Comparison of ENCODE assay signal across 20 cellular contexts in the genomic region with DNA sequence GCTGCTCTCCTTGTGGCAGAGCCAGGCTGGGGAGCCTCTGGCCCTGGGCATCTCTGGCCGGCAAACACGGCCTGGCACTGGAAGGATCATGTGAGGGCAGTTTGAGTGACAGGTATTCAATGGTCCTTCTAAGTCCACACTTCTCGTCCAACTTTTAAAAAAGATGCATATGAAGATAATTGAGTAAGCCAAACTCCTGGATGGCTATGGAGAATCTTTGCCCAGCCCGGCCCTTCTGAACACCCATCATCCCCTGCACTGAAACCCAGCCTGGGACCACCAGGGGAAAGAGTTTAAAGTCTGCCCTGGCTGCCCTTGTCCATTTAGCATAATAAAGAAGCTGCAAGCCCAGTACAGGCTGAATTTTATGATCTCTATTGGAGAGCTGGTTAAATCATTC. TPM values are rescaled to one million over a fixed set of nuclear protein-coding genes. Genes with fewer than 3 reads are reported as not detected.
DNase-seq lines count a peak whose midpoint lies in the region; ATAC-seq, FAIRE-seq and TF ChIP-seq lines count a peak whose summit lies in the region.
"Had no signal": no experiment of that assay in that cellular context is flagged by ENCODE, and none has a peak within 500 bp of the region (broad histone marks: within the 10 kb centered on the region; RNA-seq: fewer than 3 reads in every experiment).

No MANE protein-coding gene starts in this region.

- no peak overlapping the region for H3K4me3 ChIP-seq in astrocyte (ENCODE audit: insufficient read depth, low read depth, low read length)
- H3K4me3 ChIP-seq in osteoblast (ENCODE audit: insufficient read depth, low read length), result no peak overlapping the region
- H3K4me3 ChIP-seq: BLaER1 treated with 17β-estradiol and CSF1 and Interleukin-3, amounts not matched to agents 10 nM and 100 nM; GM12878; HAP-1; K562 had no signal

- CTCF ChIA-PET in GM10248 (lab: Yijun Ruan, JAX), result no interaction called here

- H3K36me3 Mint-ChIP-seq in astrocyte (ENCODE audit: low read depth, unreplicated experiment), result no peaks in the 10 kb centered on the region
- H3K36me3 Mint-ChIP-seq: CD8-positive, alpha-beta memory T cell had no signal

- peaks cover 72% of the 10 kb centered on the region for H3K27me3 Mint-ChIP-seq in astrocyte (ENCODE audit: low read depth, unreplicated experiment)

- H3K4me1 Mint-ChIP-seq in astrocyte (ENCODE audit: low read depth, unreplicated experiment), result no peaks in the 10 kb centered on the region

- ATAC-seq in esophagus mucosa, result no peak
- no peak for ATAC-seq in HG03354 (IDR thresholded peaks at IDR 0.05; ENCODE audit: poor library complexity, severe bottlenecking, unreplicated experiment)
- ATAC-seq: GM12878, K562 had no signal

- H3K27me3 ChIP-seq in astrocyte (ENCODE audit: insufficient read depth, low read length), result peaks cover 76% of the 10 kb centered on the region
- peaks cover 74% of the 10 kb centered on the region for H3K27me3 ChIP-seq in osteoblast (ENCODE audit: insufficient read depth, low read length)

- H3K79me2 ChIP-seq in astrocyte (ENCODE audit: insufficient read depth, low read length) (no peaks in the 10 kb centered on the region), osteoblast (ENCODE audit: insufficient read depth, low read length) (no peaks in the 10 kb centered on the region)

- H3K9me3 Mint-ChIP-seq in astrocyte (ENCODE audit: unreplicated experiment), result peaks cover 8% of the 10 kb centered on the region

- H3K4me1 ChIP-seq in astrocyte (ENCODE audit: insufficient read depth, low read length) (peaks cover 2% of the 10 kb centered on the region), osteoblast (ENCODE audit: insufficient read depth, low read length) (no peaks in the 10 kb centered on the region)
- H3K4me1 ChIP-seq: BLaER1 treated with 17β-estradiol and CSF1 and Interleukin-3, amounts not matched to agents 10 nM and 100 nM; HAP-1 had no signal

- no peaks in the 10 kb centered on the region for H3K36me3 ChIP-seq in astrocyte (ENCODE audit: insufficient read depth, low read length)
- H3K36me3 ChIP-seq in osteoblast (ENCODE audit: insufficient read depth, low read length), result no peaks in the 10 kb centered on the region
- H3K36me3 ChIP-seq: BLaER1 treated with 17β-estradiol and CSF1 and Interleukin-3, amounts not matched to agents 10 nM and 100 nM; HAP-1 had no signal

- H4K20me1 ChIP-seq in astrocyte (ENCODE audit: insufficient read depth, low read length) (no peaks in the 10 kb centered on the region), osteoblast (ENCODE audit: insufficient read depth, low read length) (no peaks in the 10 kb centered on the region)
- H4K20me1 ChIP-seq: BLaER1 treated with 17β-estradiol and CSF1 and Interleukin-3, amounts not matched to agents 10 nM and 100 nM had no signal

- H3K9ac ChIP-seq in astrocyte (ENCODE audit: low read length), result no peak overlapping the region
- H3K9ac ChIP-seq: BLaER1 treated with 17β-estradiol and CSF1 and Interleukin-3, amounts not matched to agents 10 nM and 100 nM had no signal

- H3K9me3 ChIP-seq in astrocyte (ENCODE audit: insufficient read depth, low read depth, low read length) (no peaks in the 10 kb centered on the region), osteoblast (ENCODE audit: low read depth, low read length) (no peaks in the 10 kb centered on the region)
- H3K9me3 ChIP-seq: HAP-1 had no signal

- TF ChIP-seq CTCF in GM10248 (IDR thresholded peaks at IDR 0.05; ENCODE audit: control extremely low read depth, extremely low read depth, low read depth, missing control alignments) (no peak), astrocyte (IDR thresholded peaks at IDR 0.05; ENCODE audit: insufficient read depth, low read depth, low read length) (no peak), osteoblast (IDR thresholded peaks at IDR 0.05; ENCODE audit: extremely low read depth, low read depth, low read length) (no peak)

- H3K4me3 Mint-ChIP-seq in astrocyte (ENCODE audit: unreplicated experiment), result no peak overlapping the region
- H3K4me3 Mint-ChIP-seq: B cell; CD8-positive, alpha-beta memory T cell had no signal

- DNase-seq in GM10248 (ENCODE audit: extremely low spot score) (peak; percentile 6), astrocyte (ENCODE audit: low read depth) (no peak), cerebellum (ENCODE audit: low spot score) (peak; percentile 17), osteoblast (ENCODE audit: insufficient read length, low spot score, missing footprints) (peak; percentile 51), NCI-H226 (no peak)
- DNase-seq: CD8-positive, alpha-beta memory T cell; COR-L47; GF-D8; IMR-90 had no signal

- H3K27ac ChIP-seq in astrocyte (ENCODE audit: low read depth, low read length) (no peak overlapping the region), osteoblast (ENCODE audit: low read depth, low read length) (no peak overlapping the region)
- H3K27ac ChIP-seq: BLaER1 treated with 17β-estradiol and CSF1 and Interleukin-3, amounts not matched to agents 10 nM and 100 nM had no signal

- H3K27ac Mint-ChIP-seq in astrocyte (ENCODE audit: unreplicated experiment), result peak overlapping the region; percentile 26
- H3K27ac Mint-ChIP-seq: B cell; CD8-positive, alpha-beta memory T cell had no signal

- no peak for FAIRE-seq in astrocyte (lab: Jason Lieb, UNC)
- FAIRE-seq: GM12878, GM19239, H1, HTR-8/SVneo, K562 had no signal

- H2AFZ ChIP-seq in astrocyte (ENCODE audit: low read depth, low read length) (no peak overlapping the region), osteoblast (ENCODE audit: low read length) (no peak overlapping the region)

- POLR2A ChIA-PET in GM10248 (lab: Yijun Ruan, JAX), result no interaction called here

- H3K4me2 ChIP-seq in astrocyte (ENCODE audit: low read length) (no peak overlapping the region), osteoblast (ENCODE audit: insufficient read depth, low read length) (no peak overlapping the region)
- H3K4me2 ChIP-seq: BLaER1 treated with 17β-estradiol and CSF1 and Interleukin-3, amounts not matched to agents 10 nM and 100 nM had no signal

RNA-seq across cellular contexts. Expression of gene PTF1A, which starts 4.1 kb away (rescaled TPM):
- not detected in 2 replicates for total RNA-seq in astrocyte
- 4.4 TPM for total RNA-seq in cerebellum
- total RNA-seq in osteoblast, result not detected in 2 replicates
- not detected for total RNA-seq in esophagus mucosa
- total RNA-seq: A172; B cell; CD8-positive, alpha-beta memory T cell; GM12878; H1; IMR-90; K562 had no signal

Comparison
In these comparisons a context has a peak if more than half of its experiments do, and no peak if none do; other contexts are left out.
1. DNase-seq: peak in GM10248 (single experiment), cerebellum (single experiment) and osteoblast (single experiment); none in astrocyte (single experiment) and NCI-H226 (single experiment).